In genomic region chr13:40430234-40430633, GRCh38 we compare ENCODE assay signal across 1 cellular context.
TF ChIP-seq lines count a peak whose summit lies in the region.

No MANE protein-coding gene starts in this region.

TF ChIP-seq in SK-N-SH, 30 proteins besides CTCF, POLR2A, EP300 and RAD21 (continued from another document):
- TF ChIP-seq ZBTB33 (IDR thresholded peaks at IDR 0.05; ENCODE audit: borderline replicate concordance, low read depth) (no peak), POLR2AphosphoS5 (IDR thresholded peaks at IDR 0.05; ENCODE audit: low read depth, low read length) (no peak), USF1 (IDR thresholded peaks at IDR 0.05; ENCODE audit: borderline replicate concordance, low read depth) (no peak), GABPA (IDR thresholded peaks at IDR 0.05; ENCODE audit: low read depth) (no peak), REST (IDR thresholded peaks at IDR 0.05; ENCODE audit: low read depth, low read length) (no peak), EZH2phosphoT487 (IDR thresholded peaks at IDR 0.05; ENCODE audit: borderline replicate concordance, low read depth) (no peak)
